In genomic region chr9:128555180-128555721, GRCh38 we compare ENCODE assay signal across 1 cellular context.
TF ChIP-seq lines count a peak whose summit lies in the region.

No MANE protein-coding gene starts in this region.

TF ChIP-seq in GM23338, 12 proteins besides CTCF, POLR2A, EP300 and RAD21 (continued from another document):
- TF ChIP-seq ETS1 (IDR thresholded peaks at IDR 0.05) (no peak), EZH2 (IDR thresholded peaks at IDR 0.05; ENCODE audit: low read depth, unreplicated experiment) (no peak), NANOG (IDR thresholded peaks at IDR 0.05; ENCODE audit: borderline replicate concordance) (no peak), STAT1 (IDR thresholded peaks at IDR 0.05; ENCODE audit: unreplicated experiment) (no peak), REST (IDR thresholded peaks at IDR 0.05; ENCODE audit: unreplicated experiment) (no peak), EZH2phosphoT487 (IDR thresholded peaks at IDR 0.05; ENCODE audit: unreplicated experiment) (no peak)
